In genomic region chr12:442235-442884, GRCh38 we compare ENCODE assay signal across 8 cellular contexts. TPM values are rescaled to one million over a fixed set of nuclear protein-coding genes. Genes with fewer than 3 reads are reported as not detected.
DNase-seq lines count a peak whose midpoint lies in the region; FAIRE-seq and TF ChIP-seq lines count a peak whose summit lies in the region.

No MANE protein-coding gene starts in this region.

- H2AFZ ChIP-seq in KMS-11 (ENCODE audit: low read depth) (no peak overlapping the region), SU-DHL-6 (ENCODE audit: low read depth, low read length, severe bottlenecking) (no peak overlapping the region)

- H3K9ac ChIP-seq in KMS-11 = no peak overlapping the region
- no peak overlapping the region for H3K9ac ChIP-seq in SU-DHL-6 (ENCODE audit: low read length)

- TF ChIP-seq CTCF in KMS-11 (conservative IDR thresholded peaks at IDR 0.05; ENCODE audit: low read depth, low read length) = peak; percentile 67
- TF ChIP-seq CTCF in SU-DHL-6 (IDR thresholded peaks at IDR 0.05; ENCODE audit: insufficient read depth, low read length, poor library complexity, severe bottlenecking) = peak; percentile 61

- peak; percentile 5 for FAIRE-seq in colon (lab: Jason Lieb, UNC)

- no peak overlapping the region for H3K4me3 ChIP-seq in KMS-11 (IDR thresholded peaks at IDR 0.05; ENCODE audit: insufficient read depth, low read depth, low read length)
- H3K4me3 ChIP-seq in SU-DHL-6 (ENCODE audit: insufficient read depth, low read length, poor library complexity, severe bottlenecking) = no peak overlapping the region

- H3K27ac ChIP-seq in KMS-11 = no peak overlapping the region
- no peak overlapping the region for H3K27ac ChIP-seq in SU-DHL-6 (ENCODE audit: low read depth, low read length)
- no peak overlapping the region for H3K27ac ChIP-seq in substantia nigra (ENCODE audit: low read depth, low read length, poor library complexity, severe bottlenecking)

- no peaks in the 10 kb centered on the region for H3F3A ChIP-seq in SU-DHL-6 (ENCODE audit: insufficient read depth)

- no peaks in the 10 kb centered on the region for H3K9me3 ChIP-seq in SU-DHL-6 (ENCODE audit: insufficient read depth, low read length)

- H3K79me2 ChIP-seq in KMS-11 (ENCODE audit: insufficient read depth, low read depth) (no peaks in the 10 kb centered on the region), SU-DHL-6 (ENCODE audit: insufficient read depth, low read length) (no peaks in the 10 kb centered on the region)

- no peaks in the 10 kb centered on the region for H3K27me3 ChIP-seq in KMS-11 (ENCODE audit: insufficient read depth, low read depth)
- no peaks in the 10 kb centered on the region for H3K27me3 ChIP-seq in SU-DHL-6 (ENCODE audit: low read length)

- no peaks in the 10 kb centered on the region for H3K36me3 ChIP-seq in KMS-11 (ENCODE audit: insufficient read depth)
- peaks cover 3% of the 10 kb centered on the region; the same call in 1 of the 2 replicates for H3K36me3 ChIP-seq in SU-DHL-6 (ENCODE audit: low read length)

- DNase-seq in NCI-H510A treated with DMSO at 0.1 percent for 48 hours (lab: John Stamatoyannopoulos, UW) (peak; percentile 74), NCI-H510A (lab: John Stamatoyannopoulos, UW) (no peak), left kidney (ENCODE audit: low read depth, low spot score) (peak; percentile 80), substantia nigra (lab: John Stamatoyannopoulos, UW) (peak in 30 of 49 donors; percentile 1 to 53 (median 22)), mesenteric fat pad (ENCODE audit: low spot score) (no peak)

- H3K4me1 ChIP-seq in KMS-11 (ENCODE audit: low read depth, poor library complexity, severe bottlenecking) = no peaks in the 10 kb centered on the region

- no peaks in the 10 kb centered on the region for H4K20me1 ChIP-seq in KMS-11 (ENCODE audit: insufficient read depth)
- no peaks in the 10 kb centered on the region for H4K20me1 ChIP-seq in SU-DHL-6 (ENCODE audit: low read depth, low read length)

- no peaks in the 10 kb centered on the region for H3K9me2 ChIP-seq in SU-DHL-6 (replicated peaks; ENCODE audit: insufficient read depth, low read length)

- H3K4me2 ChIP-seq in KMS-11 (no peak overlapping the region), SU-DHL-6 (ENCODE audit: low read depth, low read length, poor library complexity, severe bottlenecking) (no peak overlapping the region)

RNA-seq across cellular contexts. Expression of gene B4GALNT3, which starts 17.4 kb away (rescaled TPM):
- total RNA-seq in mesenteric fat pad = 0.61 TPM

RNA-seq across cellular contexts. Expression of gene CCDC77, which starts 40.9 kb away (rescaled TPM):
- total RNA-seq in mesenteric fat pad = 7.9 TPM

RNA-seq across cellular contexts. Expression of gene KDM5A, which starts 53.2 kb away (rescaled TPM):
- total RNA-seq in mesenteric fat pad = 53.0 TPM

Comparison
In these comparisons a context has a peak if more than half of its experiments do, and no peak if none do; other contexts are left out.
1. DNase-seq: peak in NCI-H510A treated with DMSO at 0.1 percent for 48 hours (single experiment), left kidney (single experiment) and substantia nigra (30 of 49); none in NCI-H510A (single experiment) and mesenteric fat pad (single experiment).